14 cellular contexts compared by ENCODE assay signal in genomic region chr6:151400473-151400872, GRCh38. TPM values are rescaled to one million over a fixed set of nuclear protein-coding genes. Genes with fewer than 3 reads are reported as not detected.
DNase-seq lines count a peak whose midpoint lies in the region; TF ChIP-seq lines count a peak whose summit lies in the region.
"Had no signal": no experiment of that assay in that cellular context is flagged by ENCODE, and none has a peak within 500 bp of the region (broad histone marks: within the 10 kb centered on the region; RNA-seq: fewer than 3 reads in every experiment).

No MANE protein-coding gene starts in this region.

- no peak overlapping the region for H3K9ac ChIP-seq in mammary epithelial cell (ENCODE audit: insufficient read depth, low read length)
- no peak overlapping the region for H3K9ac ChIP-seq in fibroblast of lung (ENCODE audit: insufficient read depth, low read length)

- dilution Hi-C loops in mammary epithelial cell (cut with HindIII; ENCODE audit: low sequenced_read_pairs), result no loop called here

- no peak overlapping the region for H2AFZ ChIP-seq in mammary epithelial cell (ENCODE audit: low read depth, low read length)
- no peak overlapping the region for H2AFZ ChIP-seq in fibroblast of lung (ENCODE audit: low read length)

- peaks cover 41% of the 10 kb centered on the region for H3K36me3 Mint-ChIP-seq in T-helper 2 cell treated with Interferon-gamma antibody and Interleukin-4, amounts not matched to agents 5 μg/mL and 100 μg/mL, for 36 hours (ENCODE audit: low read depth)

- H3K79me2 ChIP-seq in mammary epithelial cell (ENCODE audit: insufficient read depth, low read length), result peaks cover 93% of the 10 kb centered on the region
- H3K79me2 ChIP-seq in fibroblast of lung (ENCODE audit: control insufficient read depth, insufficient read depth, low read length), result peaks cover 80% of the 10 kb centered on the region

- no peak overlapping the region for H3K27ac Mint-ChIP-seq in T-helper 2 cell treated with Interferon-gamma antibody and Interleukin-4, amounts not matched to agents 5 μg/mL and 100 μg/mL, for 36 hours

- peaks cover 8% of the 10 kb centered on the region for H3K4me1 ChIP-seq in mammary epithelial cell (ENCODE audit: insufficient read depth, low read length)
- no peaks in the 10 kb centered on the region for H3K4me1 ChIP-seq in breast epithelium
- H3K4me1 ChIP-seq in fibroblast of lung (ENCODE audit: control insufficient read depth, extremely low read depth, insufficient read depth, low read length), result peaks cover 3% of the 10 kb centered on the region

- TF ChIP-seq POLR2A in breast epithelium (IDR thresholded peaks at IDR 0.05), result no peak

- no peak overlapping the region for H3K27ac ChIP-seq in mammary epithelial cell (ENCODE audit: insufficient read depth, low read depth, low read length)
- H3K27ac ChIP-seq in breast epithelium, result no peak overlapping the region
- peak overlapping the region; percentile 4 for H3K27ac ChIP-seq in fibroblast of lung (ENCODE audit: insufficient read depth, low read length)
- H3K27ac ChIP-seq in coronary artery, result no peak overlapping the region

- no peaks in the 10 kb centered on the region for H4K20me1 ChIP-seq in mammary epithelial cell (ENCODE audit: insufficient read depth, low read length)
- H4K20me1 ChIP-seq in fibroblast of lung (ENCODE audit: control insufficient read depth, extremely low read depth, insufficient read depth, low read length), result no peaks in the 10 kb centered on the region

- peak; percentile 10 for DNase-seq in mammary epithelial cell
- no peak for DNase-seq in breast epithelium (ENCODE audit: low spot score in 2 of 2)
- peak; percentile 79 for DNase-seq in NCI-H82 (lab: John Stamatoyannopoulos, UW)
- DNase-seq in fibroblast of lung (ENCODE audit: low read depth in 2 of 2), result peak in 1 of 2 donors; percentile 74
- no peak for DNase-seq in T-helper 2 cell treated with Interferon-gamma antibody and Interleukin-4, amounts not matched to agents 5 μg/mL and 100 μg/mL, for 36 hours (ENCODE audit: low spot score)
- no peak for DNase-seq in DMS 273 treated with DMSO at 0.1 percent for 48 hours (lab: John Stamatoyannopoulos, UW)
- DNase-seq in medulla oblongata (ENCODE audit: extremely low spot score), result no peak
- DNase-seq in coronary artery (ENCODE audit: low spot score), result no peak
- DNase-seq: activated naive CD4-positive, alpha-beta T cell treated with anti-CD3 and anti-CD28 coated beads, Interleukin-2, amount 10 ng/mL, durations not matched to agents 7 days and 5 days; dermis blood vessel endothelial cell; NCI-H1417 treated with DMSO at 0.1 percent for 48 hours; NCI-H69; nucleus accumbens; stimulated activated CD4-positive, alpha-beta T cell treated with anti-CD3 and anti-CD28 coated beads, Interleukin-12 subunit alpha, Interleukin-12 subunit beta, amount 100 ng/mL, for 4 hours had no signal

- WGBS in mammary epithelial cell (ENCODE audit: low coverage, missing lambda C conversion rate), result 89% methylated on average over 6 of the region's 6 CpGs

- TF ChIP-seq CTCF in mammary epithelial cell (conservative IDR thresholded peaks at IDR 0.05 in 1 of 2, IDR thresholded peaks at IDR 0.05 in 1 of 2; ENCODE audit: extremely low read depth in 1 of 2, insufficient read depth in 1 of 2, low read depth in 1 of 2, low read length in 2 of 2), result no peak
- no peak for TF ChIP-seq CTCF in breast epithelium (IDR thresholded peaks at IDR 0.05)
- no peak for TF ChIP-seq CTCF in fibroblast of lung (conservative IDR thresholded peaks at IDR 0.05 in 1 of 2, IDR thresholded peaks at IDR 0.05 in 1 of 2; ENCODE audit: low read depth in 1 of 2, low read length in 2 of 2)
- no peak for TF ChIP-seq CTCF in coronary artery (IDR thresholded peaks at IDR 0.05)

- H3K27me3 Mint-ChIP-seq in T-helper 2 cell treated with Interferon-gamma antibody and Interleukin-4, amounts not matched to agents 5 μg/mL and 100 μg/mL, for 36 hours (ENCODE audit: low read depth), result no peaks in the 10 kb centered on the region
- H3K27me3 Mint-ChIP-seq: activated naive CD4-positive, alpha-beta T cell treated with anti-CD3 and anti-CD28 coated beads, Interleukin-2, amount 10 ng/mL, durations not matched to agents 7 days and 5 days had no signal

- H3K9me3 Mint-ChIP-seq in T-helper 2 cell treated with Interferon-gamma antibody and Interleukin-4, amounts not matched to agents 5 μg/mL and 100 μg/mL, for 36 hours, result no peaks in the 10 kb centered on the region
- H3K9me3 Mint-ChIP-seq: activated naive CD4-positive, alpha-beta T cell treated with anti-CD3 and anti-CD28 coated beads, Interleukin-2, amount 10 ng/mL, durations not matched to agents 7 days and 5 days had no signal

- H3K27me3 ChIP-seq in mammary epithelial cell (ENCODE audit: insufficient read depth, low read length) (no peaks in the 10 kb centered on the region), breast epithelium (no peaks in the 10 kb centered on the region), fibroblast of lung (ENCODE audit: control insufficient read depth, insufficient read depth, low read length) (no peaks in the 10 kb centered on the region)

- in situ Hi-C loops in mammary epithelial cell (cut with MboI; ENCODE audit: low sequenced_read_pairs in 2 of 2), result loop anchor here in 1 of 2 donors (25.0 kb wide), 1 partner anchor 862 kb away; no protein-coding TSS in a partner anchor

- intact Hi-C loops in mammary epithelial cell (cut with micrococcal nuclease) (no loop called here), breast epithelium (cut with DNase I; ENCODE audit: low total_unique reads) (no loop called here)

- peaks cover 39% of the 10 kb centered on the region for H3K4me1 Mint-ChIP-seq in T-helper 2 cell treated with Interferon-gamma antibody and Interleukin-4, amounts not matched to agents 5 μg/mL and 100 μg/mL, for 36 hours (ENCODE audit: low read depth)

- H3K36me3 ChIP-seq in mammary epithelial cell (ENCODE audit: insufficient read depth, low read length) (peaks cover 5% of the 10 kb centered on the region), breast epithelium (no peaks in the 10 kb centered on the region), fibroblast of lung (ENCODE audit: control insufficient read depth, insufficient read depth, low read length) (peaks cover 2% of the 10 kb centered on the region)

- H3K4me2 ChIP-seq in mammary epithelial cell (ENCODE audit: insufficient read depth, low read depth, low read length) (no peak overlapping the region), fibroblast of lung (ENCODE audit: extremely low read depth, insufficient read depth, low read length) (no peak overlapping the region)

- H3K9me3 ChIP-seq in mammary epithelial cell (replicated peaks; ENCODE audit: insufficient read depth, low read length) (no peaks in the 10 kb centered on the region), breast epithelium (no peaks in the 10 kb centered on the region), fibroblast of lung (ENCODE audit: control insufficient read depth, insufficient read depth, low read depth, low read length) (no peaks in the 10 kb centered on the region)

- CTCF ChIA-PET in mammary epithelial cell (lab: Charles Lee; ENCODE audit: low non-redundant PET), result no interaction called here

- no peak overlapping the region for H3K4me3 Mint-ChIP-seq in T-helper 2 cell treated with Interferon-gamma antibody and Interleukin-4, amounts not matched to agents 5 μg/mL and 100 μg/mL, for 36 hours
- H3K4me3 Mint-ChIP-seq: activated naive CD4-positive, alpha-beta T cell treated with anti-CD3 and anti-CD28 coated beads, Interleukin-2, amount 10 ng/mL, durations not matched to agents 7 days and 5 days had no signal

- no peak overlapping the region for H3K4me3 ChIP-seq in mammary epithelial cell (replicated peaks in 1 of 3; ENCODE audit: insufficient read depth in 1 of 3, low read depth in 2 of 3, low read length in 3 of 3)
- H3K4me3 ChIP-seq in breast epithelium, result no peak overlapping the region
- H3K4me3 ChIP-seq in fibroblast of lung (replicated peaks in 1 of 4; ENCODE audit: control extremely low read depth in 1 of 4, insufficient read depth in 1 of 4, low read depth in 3 of 4, low read length in 4 of 4), result no peak overlapping the region
- H3K4me3 ChIP-seq in coronary artery, result no peak overlapping the region

- no TSS peak for BruUV-seq in mammary epithelial cell (replicated peaks; lab: Mats Ljungman, UMichigan)

RNA-seq across cellular contexts. Expression of gene ZBTB2, which starts 9.1 kb away (rescaled TPM):
- 10 to 100 TPM in 1 of 2 donors, 1 to 10 TPM in 1; 5.0 to 16.1 TPM for total RNA-seq in mammary epithelial cell
- 14.6 TPM for polyA plus RNA-seq in mammary epithelial cell
- 22.4 TPM for polyA minus RNA-seq in mammary epithelial cell
- total RNA-seq in breast epithelium, result 10 to 100 TPM in 2 of 3 donors, 1 to 10 TPM in 1; 9.9 to 20.5 (median 15.1) TPM
- 9.8 and 12.2 TPM in 2 replicates for total RNA-seq in fibroblast of lung
- polyA plus RNA-seq in fibroblast of lung, result 20.1 and 27.4 TPM in 2 replicates
- polyA plus RNA-seq in fibroblast of lung (2012), result 12.4 and 16.4 TPM in 2 replicates
- polyA minus RNA-seq in fibroblast of lung (ENCODE audit: low replicate concordance), result 13.9 and 23.7 TPM in 2 replicates

RNA-seq across cellular contexts. Expression of gene RMND1, which starts 51.5 kb away (rescaled TPM):
- total RNA-seq in mammary epithelial cell (10 to 100 TPM; 15.7 to 26.7 TPM), breast epithelium (10 to 100 TPM; 25.3 to 34.1 (median 32.1) TPM), fibroblast of lung (50.6 and 58.3 TPM in 2 replicates)
- polyA plus RNA-seq in mammary epithelial cell (13.3 TPM), fibroblast of lung (21.1 and 21.5 TPM in 2 replicates)
- polyA minus RNA-seq in mammary epithelial cell (3.8 TPM), fibroblast of lung (ENCODE audit: low replicate concordance) (5.3 and 6.4 TPM in 2 replicates)
- 19.7 and 20.8 TPM in 2 replicates for polyA plus RNA-seq in fibroblast of lung (2012)

Comparison
In these comparisons a context has a peak if more than half of its experiments do, and no peak if none do; other contexts are left out.
1. DNase-seq: peak in mammary epithelial cell (single experiment) and NCI-H82 (single experiment); none in breast epithelium (0 of 2), T-helper 2 cell treated with Interferon-gamma antibody and Interleukin-4, amounts not matched to agents 5 μg/mL and 100 μg/mL, for 36 hours (single experiment), DMS 273 treated with DMSO at 0.1 percent for 48 hours (single experiment), medulla oblongata (single experiment) and coronary artery (single experiment).